Comparison of ENCODE assay signal across 36 cellular contexts in genomic region chr16:13203725-13204124, GRCh38.
"Had no signal": no experiment of that assay in that cellular context is flagged by ENCODE, and none has a peak within 500 bp of the region (broad histone marks: within the 10 kb centered on the region; RNA-seq: fewer than 3 reads in every experiment).

No MANE protein-coding gene starts in this region.

- H3K9me3 ChIP-seq: adrenal gland, body of pancreas, breast epithelium had no signal

- H3K36me3 ChIP-seq: adrenal gland, brain microvascular endothelial cell, breast epithelium had no signal

- DNase-seq: activated B cell treated with CpG ODN at 0.5 μM for 24 hours; activated CD4-positive, alpha-beta memory T cell treated with anti-CD3 and anti-CD28 coated beads for 36 hours; activated CD4-positive, alpha-beta T cell treated with anti-CD3 and anti-CD28 coated beads for 4 hours; activated CD4-positive, alpha-beta T cell treated with anti-CD3 and anti-CD28 coated beads, Interleukin-2, amount 10 ng/mL, durations not matched to agents 24 days and 14 days; activated CD4-positive, alpha-beta T cell treated with anti-CD3 and anti-CD28 coated beads, Interleukin-2, amount 50 U/mL, for 1 hour; activated CD4-positive, alpha-beta T cell treated with anti-CD3 and anti-CD28 coated beads, Interleukin-2, amount 50 U/mL, for 4 hours; activated CD4-positive, CD25-positive, alpha-beta regulatory T cell treated with anti-CD3 and anti-CD28 coated beads, Interleukin-2, amount 50 U/mL, for 72 hours; activated CD8-positive, alpha-beta memory T cell treated with anti-CD3 and anti-CD28 coated beads, Interleukin-2, amount 50 U/mL, for 4 hours; activated CD8-positive, alpha-beta T cell treated with anti-CD3 and anti-CD28 coated beads for 36 hours; activated effector memory CD4-positive, alpha-beta T cell treated with anti-CD3 and anti-CD28 coated beads, Interleukin-2, amount 50 U/mL, for 16 hours; activated gamma-delta T cell treated with Interleukin-2 at 50 U/mL for 16 hours; activated naive CD4-positive, alpha-beta T cell; activated naive CD4-positive, alpha-beta T cell treated with anti-CD3 and anti-CD28 coated beads for 36 hours; activated naive CD4-positive, alpha-beta T cell treated with anti-CD3 and anti-CD28 coated beads, Interleukin-2, amount 50 U/mL, for 16 hours; activated naive CD8-positive, alpha-beta T cell treated with anti-CD3 and anti-CD28 coated beads for 36 hours; activated T-cell treated with anti-CD3 and anti-CD28 coated beads for 4 hours; activated T-cell treated with anti-CD3 and anti-CD28 coated beads, Interleukin-2, amount 50 U/mL, for 1 hour; activated T-cell treated with anti-CD3 and anti-CD28 coated beads, Interleukin-2, amount 50 U/mL, for 4 hours; activated T-cell treated with anti-CD3 and anti-CD28 coated beads, Interleukin-2, amount 50 U/mL, for 72 hours; adrenal gland; amniotic stem cell; aorta; body of pancreas; brain microvascular endothelial cell; central memory CD4-positive, alpha-beta T cell; T-helper 2 cell; T-helper 9 cell had no signal

- H3K27me3 Mint-ChIP-seq: activated B cell treated with CpG ODN at 0.5 μM for 24 hours; activated CD4-positive, alpha-beta memory T cell treated with anti-CD3 and anti-CD28 coated beads for 36 hours; activated CD4-positive, alpha-beta T cell treated with anti-CD3 and anti-CD28 coated beads, Interleukin-2, amount 10 ng/mL, durations not matched to agents 24 days and 14 days; activated CD8-positive, alpha-beta T cell treated with anti-CD3 and anti-CD28 coated beads for 36 hours; activated naive CD8-positive, alpha-beta T cell treated with anti-CD3 and anti-CD28 coated beads for 36 hours; activated T-helper 17 cell treated with anti-CD3 and anti-CD28 coated beads, Interleukin-2, amount 50 U/mL, for 72 hours had no signal

- ATAC-seq: activated CD8-positive, alpha-beta T cell treated with anti-CD3 and anti-CD28 coated beads for 36 hours; activated naive CD4-positive, alpha-beta T cell treated with anti-CD3 and anti-CD28 coated beads, Interleukin-2, amount 50 U/mL, for 72 hours; activated T-cell treated with anti-CD3 and anti-CD28 coated beads, Interleukin-2, amount 50 U/mL, for 4 hours; activated T-cell treated with anti-CD3 and anti-CD28 coated beads, Interleukin-2, amount 50 U/mL, for 72 hours; activated T-helper 17 cell treated with anti-CD3 and anti-CD28 coated beads, Interleukin-2, amount 50 U/mL, for 72 hours; body of pancreas had no signal

- H3K4me3 Mint-ChIP-seq: activated B cell treated with CpG ODN at 0.5 μM for 24 hours; activated CD4-positive, alpha-beta memory T cell treated with anti-CD3 and anti-CD28 coated beads for 36 hours; activated CD4-positive, alpha-beta T cell treated with anti-CD3 and anti-CD28 coated beads, Interleukin-2, amount 10 ng/mL, durations not matched to agents 24 days and 14 days; activated CD8-positive, alpha-beta T cell treated with anti-CD3 and anti-CD28 coated beads for 36 hours; activated naive CD4-positive, alpha-beta T cell treated with anti-CD3 and anti-CD28 coated beads for 36 hours; activated naive CD8-positive, alpha-beta T cell treated with anti-CD3 and anti-CD28 coated beads for 36 hours; activated T-cell treated with anti-CD3 and anti-CD28 coated beads, Interleukin-2, amount 50 U/mL, for 4 hours; activated T-cell treated with anti-CD3 and anti-CD28 coated beads, Interleukin-2, amount 50 U/mL, for 72 hours; activated T-helper 1 cell treated with anti-CD3 and anti-CD28 coated beads, Interleukin-12 subunit alpha, Interleukin-12 subunit beta, Interleukin-2, Interleukin-4 antibody, amounts not matched to agents 30 ng/mL and 10 ng/mL and 1 ng/mL, durations not matched to agents 14 hours and 24 hours and 36 hours; activated T-helper 17 cell treated with anti-CD3 and anti-CD28 coated beads, Interleukin-2, amount 50 U/mL, for 72 hours; T-helper 1 cell treated with Interleukin-12 subunit alpha and Interleukin-12 subunit beta and Interleukin-4 antibody, amounts not matched to agents 30 μg/mL and 1 μg/mL, for 36 hours; T-helper 2 cell treated with Interferon-gamma antibody and Interleukin-4, amounts not matched to agents 5 μg/mL and 100 μg/mL, for 36 hours had no signal

- FAIRE-seq: astrocyte, TTC549 had no signal

- H3K27me3 ChIP-seq: adrenal gland, body of pancreas, brain microvascular endothelial cell, breast epithelium had no signal

- H3K9me3 Mint-ChIP-seq: activated B cell treated with CpG ODN at 0.5 μM for 24 hours; activated CD4-positive, alpha-beta memory T cell treated with anti-CD3 and anti-CD28 coated beads for 36 hours; activated CD8-positive, alpha-beta T cell treated with anti-CD3 and anti-CD28 coated beads for 36 hours; activated naive CD4-positive, alpha-beta T cell treated with anti-CD3 and anti-CD28 coated beads for 36 hours; activated naive CD8-positive, alpha-beta T cell treated with anti-CD3 and anti-CD28 coated beads for 36 hours; activated T-cell treated with anti-CD3 and anti-CD28 coated beads, Interleukin-2, amount 50 U/mL, for 4 hours; activated T-cell treated with anti-CD3 and anti-CD28 coated beads, Interleukin-2, amount 50 U/mL, for 72 hours; activated T-helper 1 cell treated with anti-CD3 and anti-CD28 coated beads, Interleukin-12 subunit alpha, Interleukin-12 subunit beta, Interleukin-2, Interleukin-4 antibody, amounts not matched to agents 30 ng/mL and 10 ng/mL and 1 ng/mL, durations not matched to agents 14 hours and 24 hours and 36 hours; activated T-helper 17 cell treated with anti-CD3 and anti-CD28 coated beads, Interleukin-2, amount 50 U/mL, for 72 hours; T-helper 1 cell treated with Interleukin-12 subunit alpha and Interleukin-12 subunit beta and Interleukin-4 antibody, amounts not matched to agents 30 μg/mL and 1 μg/mL, for 36 hours had no signal

- H3K4me3 ChIP-seq: adrenal gland, body of pancreas, breast epithelium had no signal

- H3K27ac Mint-ChIP-seq: activated B cell treated with CpG ODN at 0.5 μM for 24 hours; activated CD4-positive, alpha-beta memory T cell treated with anti-CD3 and anti-CD28 coated beads for 36 hours; activated CD4-positive, alpha-beta T cell treated with anti-CD3 and anti-CD28 coated beads, Interleukin-2, amount 10 ng/mL, durations not matched to agents 24 days and 14 days; activated CD8-positive, alpha-beta T cell treated with anti-CD3 and anti-CD28 coated beads for 36 hours; activated naive CD4-positive, alpha-beta T cell treated with anti-CD3 and anti-CD28 coated beads for 36 hours; activated naive CD4-positive, alpha-beta T cell treated with anti-CD3 and anti-CD28 coated beads, Interleukin-2, amount 50 U/mL, for 72 hours; activated naive CD8-positive, alpha-beta T cell treated with anti-CD3 and anti-CD28 coated beads for 36 hours; activated T-cell treated with anti-CD3 and anti-CD28 coated beads, Interleukin-2, amount 50 U/mL, for 72 hours; activated T-helper 1 cell treated with anti-CD3 and anti-CD28 coated beads, Interleukin-12 subunit alpha, Interleukin-12 subunit beta, Interleukin-2, Interleukin-4 antibody, amounts not matched to agents 30 ng/mL and 10 ng/mL and 1 ng/mL, durations not matched to agents 14 hours and 24 hours and 36 hours; activated T-helper 17 cell treated with anti-CD3 and anti-CD28 coated beads, Interleukin-2, amount 50 U/mL, for 72 hours; T-helper 1 cell treated with Interleukin-12 subunit alpha and Interleukin-12 subunit beta and Interleukin-4 antibody, amounts not matched to agents 30 μg/mL and 1 μg/mL, for 36 hours; T-helper 2 cell treated with Interferon-gamma antibody and Interleukin-4, amounts not matched to agents 5 μg/mL and 100 μg/mL, for 36 hours had no signal

- H3K36me3 Mint-ChIP-seq: activated CD4-positive, alpha-beta memory T cell treated with anti-CD3 and anti-CD28 coated beads for 36 hours; activated naive CD4-positive, alpha-beta T cell treated with anti-CD3 and anti-CD28 coated beads, Interleukin-2, amount 50 U/mL, for 72 hours; activated naive CD8-positive, alpha-beta T cell treated with anti-CD3 and anti-CD28 coated beads for 36 hours had no signal

- H3K27ac ChIP-seq: adrenal gland, body of pancreas, brain microvascular endothelial cell, breast epithelium, VCaP had no signal

- H3K4me1 ChIP-seq: adrenal gland, body of pancreas, breast epithelium had no signal

- H3K4me1 Mint-ChIP-seq: activated B cell treated with CpG ODN at 0.5 μM for 24 hours; activated CD4-positive, alpha-beta T cell treated with anti-CD3 and anti-CD28 coated beads, Interleukin-2, amount 10 ng/mL, durations not matched to agents 24 days and 14 days; activated naive CD8-positive, alpha-beta T cell treated with anti-CD3 and anti-CD28 coated beads for 36 hours; activated T-helper 17 cell treated with anti-CD3 and anti-CD28 coated beads, Interleukin-2, amount 50 U/mL, for 72 hours had no signal
